Comparison of ENCODE assay signal across 28 cellular contexts in the genomic region with DNA sequence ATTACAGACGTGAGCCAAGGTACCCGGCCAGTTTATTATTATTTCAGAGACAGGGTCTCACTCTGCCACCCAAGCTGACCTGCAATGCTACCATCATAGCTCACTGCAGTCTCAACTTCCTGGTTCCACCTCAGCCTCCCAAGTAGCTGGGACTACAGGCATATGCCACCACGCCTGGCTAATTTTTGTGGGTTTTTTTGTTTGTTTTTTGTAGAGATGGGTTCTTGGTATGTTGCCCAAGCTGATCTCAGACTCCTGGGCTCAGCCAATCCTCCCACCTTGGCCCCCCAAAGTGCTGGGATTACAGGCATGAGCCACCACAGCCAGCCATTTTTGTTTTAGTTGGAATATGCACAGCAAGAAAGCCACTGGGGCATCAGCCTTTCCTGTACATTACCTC.
"Had no signal": no experiment of that assay in that cellular context is flagged by ENCODE, and none has a peak within 500 bp of the region (broad histone marks: within the 10 kb centered on the region; RNA-seq: fewer than 3 reads in every experiment).

No MANE protein-coding gene starts in this region.

- H3K4me3 ChIP-seq: left lung, lower lobe of right lung, pancreas, prostate gland, right lobe of liver, smooth muscle cell, suprapubic skin, thoracic aorta, tibial artery, uterus had no signal

- H3K27me3 Mint-ChIP-seq: stimulated activated naive CD8-positive, alpha-beta T cell treated with anti-CD3 and anti-CD28 coated beads, Interleukin-15, Interleukin-2, amounts not matched to agents 100 ng/mL and 50 ng/mL, for 24 hours had no signal

- H3K27me3 ChIP-seq: right lobe of liver, uterus had no signal

- H3K9me3 ChIP-seq: left lung, lower lobe of right lung, pancreas, prostate gland, right lobe of liver, suprapubic skin, thoracic aorta, tibial artery, uterus had no signal

- ATAC-seq: left colon; left lung; lower lobe of right lung; naive thymus-derived CD8-positive, alpha-beta T cell; pancreas; right lobe of liver had no signal

- H3K4me1 ChIP-seq: pancreas, right lobe of liver, uterus had no signal

- H3K36me3 ChIP-seq: left lung, lower lobe of right lung, pancreas, prostate gland, right lobe of liver, suprapubic skin, thoracic aorta, tibial artery, uterus had no signal

- H3K27ac Mint-ChIP-seq: immature natural killer cell; naive thymus-derived CD8-positive, alpha-beta T cell; nephron; stimulated activated naive CD8-positive, alpha-beta T cell treated with anti-CD3 and anti-CD28 coated beads, Interleukin-15, Interleukin-2, amounts not matched to agents 100 ng/mL and 50 ng/mL, for 24 hours had no signal

- H3K27ac ChIP-seq: left lung, lower lobe of right lung, pancreas, prostate gland, right lobe of liver, suprapubic skin, thoracic aorta, tibial artery, uterus had no signal

- DNase-seq: hypothalamus; immature natural killer cell; kidney; left colon; left lung; lower lobe of right lung; mammary epithelial cell; mesenchymal stem cell; naive thymus-derived CD8-positive, alpha-beta T cell; nucleus accumbens; pancreas; posterior cingulate gyrus; right lobe of liver; stimulated activated CD4-positive, alpha-beta T cell treated with anti-CD3 and anti-CD28 coated beads, Interleukin-12 subunit alpha, Interleukin-12 subunit beta, amount 100 ng/mL, for 4 hours; stimulated activated CD4-positive, alpha-beta T cell treated with anti-CD3 and anti-CD28 coated beads, Interleukin-15, amount 100 ng/mL, for 24 hours; stimulated activated CD4-positive, alpha-beta T cell treated with anti-CD3 and anti-CD28 coated beads, Interleukin-2, amount 100 ng/mL, for 24 hours; stimulated activated CD4-positive, alpha-beta T cell treated with anti-CD3 and anti-CD28 coated beads, Interleukin-4, amount 100 ng/mL, for 1 hour; stimulated activated naive CD4-positive, alpha-beta T cell; tibial artery; trophoblast cell; uterus had no signal

- H3K4me3 Mint-ChIP-seq: immature natural killer cell; naive thymus-derived CD8-positive, alpha-beta T cell; nephron; neural crest cell; stimulated activated naive CD8-positive, alpha-beta T cell treated with anti-CD3 and anti-CD28 coated beads, Interleukin-15, Interleukin-2, amounts not matched to agents 100 ng/mL and 50 ng/mL, for 24 hours had no signal

- H3K9me3 Mint-ChIP-seq: immature natural killer cell; naive thymus-derived CD8-positive, alpha-beta T cell; nephron; neural crest cell; stimulated activated naive CD8-positive, alpha-beta T cell treated with anti-CD3 and anti-CD28 coated beads, Interleukin-15, Interleukin-2, amounts not matched to agents 100 ng/mL and 50 ng/mL, for 24 hours had no signal
